In genomic region chr7:36135700-36136099, GRCh38 we compare ENCODE assay signal across 33 cellular contexts.
"Had no signal": no experiment of that assay in that cellular context is flagged by ENCODE, and none has a peak within 500 bp of the region (broad histone marks: within the 10 kb centered on the region; RNA-seq: fewer than 3 reads in every experiment).

No MANE protein-coding gene starts in this region.

- H3K4me3 ChIP-seq: MG63 had no signal

- H3K36me3 ChIP-seq: MG63 had no signal

- DNase-seq: Karpas-422, Kasumi-1, MG63, MM.1S, MV-4-11, NCI-H1048, NCI-H1092, NCI-H1092 treated with DMSO at 0.1 percent for 48 hours, NCI-H1105, NCI-H1105 treated with DMSO at 0.1 percent for 48 hours, NCI-H1417 treated with DMSO at 0.1 percent for 48 hours, NCI-H1436, NCI-H1436 treated with DMSO at 0.1 percent for 48 hours, NCI-H146, NCI-H1694, NCI-H1694 treated with DMSO at 0.1 percent for 48 hours, NCI-H187, NCI-H187 treated with DMSO at 0.1 percent for 48 hours, NCI-H1930, NCI-H2029, NCI-H2029 treated with DMSO at 0.1 percent for 48 hours, NCI-H2081, NCI-H2081 treated with DMSO at 0.1 percent for 48 hours, NCI-H2107, NCI-H2171, NCI-H2171 treated with DMSO at 0.1 percent for 48 hours, NCI-H2227 treated with DMSO at 0.1 percent for 48 hours, NCI-H226, NCI-H345, NCI-H446, NCI-H446 treated with DMSO at 0.1 percent for 48 hours, NCI-H510A, NCI-H524 had no signal

- H3K27me3 ChIP-seq: MG63 had no signal
